ENCODE assay signal across 9 cellular contexts in genomic region chr10:26391701-26392695, GRCh38. TPM values are rescaled to one million over a fixed set of nuclear protein-coding genes. Genes with fewer than 3 reads are reported as not detected.
DNase-seq lines count a peak whose midpoint lies in the region; ATAC-seq and TF ChIP-seq lines count a peak whose summit lies in the region.
"Had no signal": no experiment of that assay in that cellular context is flagged by ENCODE, and none has a peak within 500 bp of the region (broad histone marks: within the 10 kb centered on the region; RNA-seq: fewer than 3 reads in every experiment).

No MANE protein-coding gene starts in this region.

- TF ChIP-seq CTCF in activated B cell treated with CpG ODN at 0.5 μM for 24 hours (IDR thresholded peaks at IDR 0.05) (no peak), testis (IDR thresholded peaks at IDR 0.05) (no peak)

- DNase-seq in activated naive CD4-positive, alpha-beta T cell treated with anti-CD3 and anti-CD28 coated beads for 36 hours: peak; percentile 35
- no peak for DNase-seq in activated naive CD4-positive, alpha-beta T cell treated with Interleukin-2 at 50 U/mL for 16 hours
- DNase-seq in activated B cell treated with CpG ODN at 0.5 μM for 24 hours (peak; percentile 24), testis (no peak), A172 (ENCODE audit: low spot score) (no peak)
- DNase-seq: IMR-90 had no signal

- ATAC-seq in activated B cell treated with CpG ODN at 0.5 μM for 24 hours (ENCODE audit: low read depth) (peak; percentile 72), GM19397 (IDR thresholded peaks at IDR 0.05; ENCODE audit: unreplicated experiment) (no peak), GM18861 (IDR thresholded peaks at IDR 0.05; ENCODE audit: unreplicated experiment) (no peak)

- H3K9me3 Mint-ChIP-seq in activated naive CD4-positive, alpha-beta T cell treated with anti-CD3 and anti-CD28 coated beads for 36 hours: peaks cover 3% of the 10 kb centered on the region
- H3K9me3 Mint-ChIP-seq in activated B cell treated with CpG ODN at 0.5 μM for 24 hours: peaks cover 3% of the 10 kb centered on the region

- CTCF ChIA-PET in activated naive CD4-positive, alpha-beta T cell treated with anti-CD3 and anti-CD28 coated beads for 36 hours (lab: Charles Lee): interaction anchor here (1.1 to 1.9 kb wide), 2 partner anchors 12 to 38 kb away, joined by 3 to 4 read pairs; no protein-coding TSS in a partner anchor
- CTCF ChIA-PET in activated B cell treated with CpG ODN at 0.5 μM for 24 hours (lab: Charles Lee): interaction anchor here (1.3 kb wide), 1 partner anchor 99 kb away, joined by 3 read pairs; no protein-coding TSS in a partner anchor

- H3K4me3 ChIP-seq in iPS-18c (ENCODE audit: insufficient read depth, low read depth, low read length) (peak overlapping the region; percentile 31; the same call in 1 of the 2 replicates), testis (peak overlapping the region; percentile 31 to 54)

- POLR2A ChIA-PET in activated B cell treated with CpG ODN at 0.5 μM for 24 hours (lab: Charles Lee): no interaction called here

- 28 to 39% methylated on average over 19 to 39 of the region's 69 CpGs for WGBS in testis, 2 donors

- H3K27ac ChIP-seq in testis: no peak overlapping the region

- H3K27me3 Mint-ChIP-seq in activated naive CD4-positive, alpha-beta T cell treated with anti-CD3 and anti-CD28 coated beads for 36 hours (ENCODE audit: low read depth): peaks cover 14% of the 10 kb centered on the region
- H3K27me3 Mint-ChIP-seq in activated B cell treated with CpG ODN at 0.5 μM for 24 hours: peaks cover 10% of the 10 kb centered on the region

- H3K4me1 ChIP-seq in testis: no peaks in the 10 kb centered on the region

- peaks cover 9% of the 10 kb centered on the region for H3K4me1 Mint-ChIP-seq in activated naive CD4-positive, alpha-beta T cell treated with anti-CD3 and anti-CD28 coated beads for 36 hours (ENCODE audit: low read depth)
- H3K4me1 Mint-ChIP-seq in activated B cell treated with CpG ODN at 0.5 μM for 24 hours: peaks cover 12% of the 10 kb centered on the region

- no peaks in the 10 kb centered on the region for H3K36me3 ChIP-seq in testis (ENCODE audit: low read depth, missing control alignments)

- H3K9me3 ChIP-seq in iPS-18c (ENCODE audit: control insufficient read depth, insufficient read depth, low read length) (no peaks in the 10 kb centered on the region), testis (no peaks in the 10 kb centered on the region)

- H3K27me3 ChIP-seq in testis: no peaks in the 10 kb centered on the region

- intact Hi-C loops in activated naive CD4-positive, alpha-beta T cell treated with anti-CD3 and anti-CD28 coated beads for 36 hours (cut with micrococcal nuclease): no loop called here
- intact Hi-C loops in activated B cell treated with CpG ODN at 0.5 μM for 24 hours (cut with micrococcal nuclease): no loop called here
- intact Hi-C loops in testis (cut with DNase I; ENCODE audit: low total_unique reads): no loop called here

- no peak for TF ChIP-seq POLR2A in testis (IDR thresholded peaks at IDR 0.05)

- peak overlapping the region; percentile 21 for H3K4me3 Mint-ChIP-seq in activated naive CD4-positive, alpha-beta T cell treated with anti-CD3 and anti-CD28 coated beads for 36 hours
- peak overlapping the region; percentile 66 for H3K4me3 Mint-ChIP-seq in activated B cell treated with CpG ODN at 0.5 μM for 24 hours

- H3K36me3 Mint-ChIP-seq in activated naive CD4-positive, alpha-beta T cell treated with anti-CD3 and anti-CD28 coated beads for 36 hours (ENCODE audit: low read depth): no peaks in the 10 kb centered on the region
- no peaks in the 10 kb centered on the region for H3K36me3 Mint-ChIP-seq in activated B cell treated with CpG ODN at 0.5 μM for 24 hours (ENCODE audit: low read depth)

- no peak overlapping the region for H3K27ac Mint-ChIP-seq in activated naive CD4-positive, alpha-beta T cell treated with anti-CD3 and anti-CD28 coated beads for 36 hours
- no peak overlapping the region for H3K27ac Mint-ChIP-seq in activated B cell treated with CpG ODN at 0.5 μM for 24 hours

RNA-seq across cellular contexts. Expression of gene APBB1IP, which starts 46.1 kb away (rescaled TPM):
- total RNA-seq in activated naive CD4-positive, alpha-beta T cell treated with anti-CD3 and anti-CD28 coated beads for 36 hours: 10 to 100 TPM; 29.4 to 30.9 TPM
- 79.1 and 85.5 TPM in 2 replicates for total RNA-seq in activated B cell treated with CpG ODN at 0.5 μM for 24 hours
- total RNA-seq in testis: 1 to 10 TPM in 1 of 2 donors, under 1 TPM in 1; 0.55 to 2.0 TPM
- 3.0 TPM for polyA plus RNA-seq in testis (ENCODE audit: insufficient read depth, low read depth, low replicate concordance)
- not detected in 2 replicates for total RNA-seq in A172 (2014; rRNA removed; shearing (Covaris generic))
- total RNA-seq: IMR-90 had no signal
- polyA plus RNA-seq: IMR-90 had no signal

Comparison
In these comparisons a context has a peak if more than half of its experiments do, and no peak if none do; other contexts are left out.
1. DNase-seq: peak in activated naive CD4-positive, alpha-beta T cell treated with anti-CD3 and anti-CD28 coated beads for 36 hours (single experiment) and activated B cell treated with CpG ODN at 0.5 μM for 24 hours (single experiment); none in activated naive CD4-positive, alpha-beta T cell treated with Interleukin-2 at 50 U/mL for 16 hours (single experiment), testis (single experiment) and A172 (single experiment).
2. RNA of gene APBB1IP, which starts 46.1 kb away (total RNA-seq): 79.1 to 85.5 TPM in activated B cell treated with CpG ODN at 0.5 μM for 24 hours and 29.4 to 30.9 TPM in activated naive CD4-positive, alpha-beta T cell treated with anti-CD3 and anti-CD28 coated beads for 36 hours; 0.55 to 2.0 TPM in testis and not detected in A172; every median in the first group is over 10 times any median in the second.